Comparison of ENCODE assay signal across 18 cellular contexts in genomic region chr3:192481638-192482037, GRCh38.
DNase-seq lines count a peak whose midpoint lies in the region; ATAC-seq and TF ChIP-seq lines count a peak whose summit lies in the region.
"Had no signal": no experiment of that assay in that cellular context is flagged by ENCODE, and none has a peak within 500 bp of the region (broad histone marks: within the 10 kb centered on the region; RNA-seq: fewer than 3 reads in every experiment).

No MANE protein-coding gene starts in this region.

- TF ChIP-seq POLR2A in vagina (IDR thresholded peaks at IDR 0.05): no peak

- H3K4me3 Mint-ChIP-seq in HFFc6 (no peak overlapping the region), T-cell (no peak overlapping the region)
- H3K4me3 Mint-ChIP-seq: activated B cell treated with CpG ODN at 0.5 μM for 24 hours; CD4-positive, CD25-positive, alpha-beta regulatory T cell had no signal

- no peaks in the 10 kb centered on the region for H3K27me3 ChIP-seq in vagina
- H3K27me3 ChIP-seq: body of pancreas, ovary, stomach had no signal

- H3K9me3 ChIP-seq in vagina: no peaks in the 10 kb centered on the region
- H3K9me3 ChIP-seq: body of pancreas, ovary, stomach had no signal

- no peak overlapping the region for H3K27ac ChIP-seq in vagina
- H3K27ac ChIP-seq: body of pancreas, ovary, stomach had no signal

- ATAC-seq in T-cell (replicated peaks in 1 of 4): no peak
- no peak for ATAC-seq in GM19023 (IDR thresholded peaks at IDR 0.05; ENCODE audit: unreplicated experiment)
- ATAC-seq: body of pancreas had no signal

- H3K4me1 ChIP-seq in vagina: peaks cover 14% of the 10 kb centered on the region
- H3K4me1 ChIP-seq: body of pancreas, stomach had no signal

- no peak overlapping the region for H3K4me3 ChIP-seq in vagina
- H3K4me3 ChIP-seq: body of pancreas, ovary, stomach had no signal

- no peaks in the 10 kb centered on the region; the same call in 1 of the 2 replicates for H3K27me3 Mint-ChIP-seq in HFFc6 (ENCODE audit: insufficient read depth)
- H3K27me3 Mint-ChIP-seq in T-cell: peaks cover 2 to 4% of the 10 kb centered on the region in 2 donors
- H3K27me3 Mint-ChIP-seq: CD4-positive, CD25-positive, alpha-beta regulatory T cell had no signal

- TF ChIP-seq CTCF in HFFc6 (IDR thresholded peaks at IDR 0.05) (no peak), vagina (IDR thresholded peaks at IDR 0.05) (no peak)

- CTCF ChIA-PET in T-cell (lab: Charles Lee): no interaction called here

- POLR2A ChIA-PET in T-cell (lab: Charles Lee): no interaction called here

- H3K9me3 Mint-ChIP-seq in HFFc6: peaks cover 5% of the 10 kb centered on the region
- H3K9me3 Mint-ChIP-seq in T-cell: no peaks in the 10 kb centered on the region
- H3K9me3 Mint-ChIP-seq: activated B cell treated with CpG ODN at 0.5 μM for 24 hours; CD4-positive, CD25-positive, alpha-beta regulatory T cell had no signal

- no peaks in the 10 kb centered on the region for H3K36me3 Mint-ChIP-seq in HFFc6 (ENCODE audit: low read depth)
- no peaks in the 10 kb centered on the region for H3K36me3 Mint-ChIP-seq in T-cell
- H3K36me3 Mint-ChIP-seq: CD4-positive, CD25-positive, alpha-beta regulatory T cell had no signal

- DNase-seq in HFFc6 (peak; percentile 12), T1000 (lab: John Stamatoyannopoulos, UW) (peak; percentile 17), fibroblast of peridontal ligament (ENCODE audit: extremely low read depth) (peak; percentile 40), vagina (ENCODE audit: extremely low spot score in 2 of 2) (no peak), T-cell (no peak)
- no peak for DNase-seq in stimulated activated CD4-positive, alpha-beta T cell treated with anti-CD3 and anti-CD28 coated beads, Interleukin-2, amount 100 ng/mL, for 48 hours
- DNase-seq: activated B cell treated with CpG ODN at 0.5 μM for 24 hours; activated gamma-delta T cell; body of pancreas; CD4-positive, CD25-positive, alpha-beta regulatory T cell; effector CD4-positive, alpha-beta T cell; head of caudate nucleus; kidney glomerular epithelial cell; NCI-H1930; NCI-H526 treated with DMSO at 0.1 percent for 48 hours; ovary; stomach had no signal

- H3K27ac Mint-ChIP-seq in HFFc6: no peak overlapping the region
- H3K27ac Mint-ChIP-seq in T-cell: no peak overlapping the region
- H3K27ac Mint-ChIP-seq: activated B cell treated with CpG ODN at 0.5 μM for 24 hours; CD4-positive, CD25-positive, alpha-beta regulatory T cell had no signal

- H3K4me1 Mint-ChIP-seq in HFFc6 (ENCODE audit: low read depth) (no peaks in the 10 kb centered on the region), T-cell (peaks cover 0 to 10% (median 2%) of the 10 kb centered on the region in 3 donors)
- H3K4me1 Mint-ChIP-seq: activated B cell treated with CpG ODN at 0.5 μM for 24 hours; CD4-positive, CD25-positive, alpha-beta regulatory T cell had no signal

- intact Hi-C loops in vagina (cut with DNase I): no loop called here

- H3K36me3 ChIP-seq in vagina: no peaks in the 10 kb centered on the region
- H3K36me3 ChIP-seq: ovary, stomach had no signal

Comparison
In these comparisons a context has a peak if more than half of its experiments do, and no peak if none do; other contexts are left out.
1. DNase-seq: peak in HFFc6 (single experiment), T1000 (single experiment) and fibroblast of peridontal ligament (single experiment); none in vagina (0 of 2), stimulated activated CD4-positive, alpha-beta T cell treated with anti-CD3 and anti-CD28 coated beads, Interleukin-2, amount 100 ng/mL, for 48 hours (0 of 2) and T-cell (0 of 34).